In genomic region chr5:137502632-137503031, GRCh38 we compare ENCODE assay signal across 28 cellular contexts. TPM values are rescaled to one million over a fixed set of nuclear protein-coding genes. Genes with fewer than 3 reads are reported as not detected.
DNase-seq lines count a peak whose midpoint lies in the region; TF ChIP-seq lines count a peak whose summit lies in the region.
"Had no signal": no experiment of that assay in that cellular context is flagged by ENCODE, and none has a peak within 500 bp of the region (broad histone marks: within the 10 kb centered on the region; RNA-seq: fewer than 3 reads in every experiment).

No MANE protein-coding gene starts in this region.

- no peak for TF ChIP-seq POLR2A in esophagus muscularis mucosa (IDR thresholded peaks at IDR 0.05; ENCODE audit: low read depth)

- peaks cover 4 to 13% (median 11%) of the 10 kb centered on the region in 4 donors for H3K4me1 ChIP-seq in esophagus muscularis mucosa
- H3K4me1 ChIP-seq: A549; BE2C; BLaER1; BLaER1 treated with 17β-estradiol and CSF1 and Interleukin-3, amounts not matched to agents 10 nM and 100 nM; Caco-2 had no signal

- TF ChIP-seq CTCF in esophagus muscularis mucosa (IDR thresholded peaks at IDR 0.05): no peak

- TF ChIP-seq EP300 in esophagus muscularis mucosa (IDR thresholded peaks at IDR 0.05): no peak

- WGBS in esophagus muscularis mucosa: 83% methylated on average over 8 of the region's 8 CpGs

- no peak overlapping the region for H3K27ac ChIP-seq in esophagus muscularis mucosa (replicated peaks in 1 of 4)
- H3K27ac ChIP-seq: 22Rv1; A549; BLaER1; BLaER1 treated with 17β-estradiol and CSF1 and Interleukin-3, amounts not matched to agents 10 nM and 100 nM; C4-2B had no signal

- DNase-seq in esophagus muscularis mucosa (ENCODE audit: extremely low spot score) (peak; percentile 83), HuH-7 (ENCODE audit: low spot score) (no peak)
- DNase-seq: 8988T; ACHN; AML-193; BE2C; C1 segment of cervical spinal cord; Caco-2; Calu3; CD4-positive, alpha-beta memory T cell; CD4-positive, alpha-beta T cell; CD4-positive, CD25-positive, alpha-beta regulatory T cell; CD8-positive, alpha-beta memory T cell; CD8-positive, alpha-beta T cell; COR-L47; DMS 273 treated with DMSO at 0.1 percent for 48 hours; DMS153; DMS53; DMS79; DMS79 treated with DMSO at 0.1 percent for 48 hours; DND-41; EL had no signal

- H3K27me3 ChIP-seq in esophagus muscularis mucosa: peaks cover 0 to 27% (median 13%) of the 10 kb centered on the region in 4 donors

- intact Hi-C loops in esophagus muscularis mucosa (cut with DNase I): loop anchor here (10.0 kb wide), 1 partner anchor 698 kb away; no protein-coding TSS in a partner anchor

- no peaks in the 10 kb centered on the region for H3K36me3 ChIP-seq in esophagus muscularis mucosa
- H3K36me3 ChIP-seq: BE2C; BLaER1; BLaER1 treated with 17β-estradiol and CSF1 and Interleukin-3, amounts not matched to agents 10 nM and 100 nM had no signal

- H3K9me3 ChIP-seq in esophagus muscularis mucosa: no peaks in the 10 kb centered on the region
- H3K9me3 ChIP-seq: A549, BE2C, Caco-2 had no signal

- H3K4me3 ChIP-seq in esophagus muscularis mucosa: no peak overlapping the region
- H3K4me3 ChIP-seq: A549; BLaER1; BLaER1 treated with 17β-estradiol and CSF1 and Interleukin-3, amounts not matched to agents 10 nM and 100 nM had no signal

RNA-seq across cellular contexts. Expression of gene SPOCK1, which starts 3.5 kb away (rescaled TPM):
- total RNA-seq in esophagus muscularis mucosa: 10 to 100 TPM; 39.0 to 52.4 (median 45.6) TPM
- total RNA-seq: B cell; Caco-2; CD4-positive, alpha-beta memory T cell; CD4-positive, alpha-beta T cell; CD8-positive, alpha-beta memory T cell; CD8-positive, alpha-beta T cell had no signal
